Comparison of ENCODE assay signal across 10 cellular contexts in the genomic region with DNA sequence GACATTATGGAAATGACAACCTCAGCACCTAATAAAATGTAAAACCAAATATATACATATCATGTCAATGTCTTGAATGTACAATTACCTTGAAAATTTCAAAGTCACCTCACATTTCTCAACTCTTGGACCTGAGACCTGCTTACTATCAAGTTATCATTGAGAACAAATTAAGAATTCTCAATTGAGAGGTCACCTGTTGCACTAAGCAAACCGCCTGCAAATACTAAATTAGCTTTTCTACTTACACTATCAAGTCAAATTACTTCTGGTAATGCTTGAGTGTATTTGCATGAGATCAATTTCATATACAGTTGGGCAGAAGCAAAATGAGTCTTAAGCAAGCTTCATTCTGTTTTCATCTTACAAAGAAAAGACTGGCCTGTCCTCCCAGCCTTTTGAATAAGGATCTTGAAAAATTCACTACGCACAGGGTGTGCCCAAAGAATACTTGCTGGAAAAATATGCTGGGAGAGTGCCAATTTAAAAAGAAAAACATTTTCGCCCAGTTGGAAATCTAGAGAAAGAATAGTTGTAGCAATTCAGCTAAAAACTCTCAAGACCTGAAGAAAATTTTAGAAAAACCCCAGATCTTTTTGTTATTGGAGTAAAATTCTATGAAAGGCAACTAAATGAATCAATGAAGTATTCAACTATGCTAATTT. TPM values are rescaled to one million over a fixed set of nuclear protein-coding genes. Genes with fewer than 3 reads are reported as not detected.
DNase-seq lines count a peak whose midpoint lies in the region; ATAC-seq and TF ChIP-seq lines count a peak whose summit lies in the region.
"Had no signal": no experiment of that assay in that cellular context is flagged by ENCODE, and none has a peak within 500 bp of the region (broad histone marks: within the 10 kb centered on the region; RNA-seq: fewer than 3 reads in every experiment).

No MANE protein-coding gene starts in this region.

- no peak for TF ChIP-seq RAD21 in IMR-90 (IDR thresholded peaks at IDR 0.05; ENCODE audit: low read length)

- H2BK15ac ChIP-seq in IMR-90 (ENCODE audit: low read depth, low read length): no peak overlapping the region

- CTCF ChIA-PET in AG04449 (lab: Yijun Ruan, JAX): interaction anchor here (0.9 to 1.8 kb wide), 3 partner anchors 12 to 113 kb away, joined by 5 to 8 read pairs (median 8); a partner anchor contains a TSS
- CTCF ChIA-PET in IMR-90 (lab: Yijun Ruan, JAX): interaction anchor here (1.0 kb wide), 1 partner anchor 36 kb away, joined by 4 read pairs; a partner anchor contains a TSS

- H3K9me3 ChIP-seq in IMR-90 (ENCODE audit: control insufficient read depth, insufficient read depth, low read length) (no peaks in the 10 kb centered on the region), MM.1S (replicated peaks; ENCODE audit: insufficient read depth, low read length) (no peaks in the 10 kb centered on the region)
- H3K9me3 ChIP-seq in effector memory CD4-positive, alpha-beta T cell (ENCODE audit: control insufficient read depth, low read length): no peaks in the 10 kb centered on the region

- peaks cover 96% of the 10 kb centered on the region for H3K79me2 ChIP-seq in MM.1S (ENCODE audit: low read length)

- H3K27ac Mint-ChIP-seq in natural killer cell: peak overlapping the region; percentile 53 to 65
- no peak overlapping the region for H3K27ac Mint-ChIP-seq in T-helper 2 cell treated with Interferon-gamma antibody and Interleukin-4, amounts not matched to agents 5 μg/mL and 100 μg/mL, for 36 hours

- no CpG with 5 or more reads among the region's 3 CpGs for WGBS in IMR-90 (ENCODE audit: extremely low coverage in 2 of 2, insufficient read length in 1 of 2), 2 experiments

- no peak overlapping the region for H3K4me2 ChIP-seq in IMR-90 (ENCODE audit: low read depth, low read length)
- no peak overlapping the region for H3K4me2 ChIP-seq in MM.1S (ENCODE audit: low read depth, low read length)

- H3K56ac ChIP-seq in IMR-90 (ENCODE audit: extremely low read depth, insufficient read depth, low read length): no peak overlapping the region

- no peaks in the 10 kb centered on the region for H3K9me2 ChIP-seq in MM.1S (replicated peaks; ENCODE audit: insufficient read depth, low read length)

- peak; percentile 9 for DNase-seq in AG04449 (ENCODE audit: low read depth, low spot score)
- DNase-seq in IMR-90: peak; percentile 23
- DNase-seq in choroid plexus epithelial cell (ENCODE audit: low read depth): peak; percentile 73
- DNase-seq in natural killer cell: no peak
- no peak for DNase-seq in effector memory CD4-positive, alpha-beta T cell
- DNase-seq in T-helper 2 cell treated with Interferon-gamma antibody and Interleukin-4, amounts not matched to agents 5 μg/mL and 100 μg/mL, for 36 hours (ENCODE audit: low spot score): no peak
- no peak for DNase-seq in LoVo (ENCODE audit: low spot score)
- DNase-seq in MM.1S: no peak
- DNase-seq: activated CD4-positive, alpha-beta T cell treated with anti-CD3 and anti-CD28 coated beads for 4 hours; DMS53 had no signal

- H3K4ac ChIP-seq in IMR-90 (ENCODE audit: low read depth, low read length): no peak overlapping the region

- no peak overlapping the region for H2AK5ac ChIP-seq in IMR-90 (ENCODE audit: low read depth, low read length)

- no peak overlapping the region for H4K8ac ChIP-seq in IMR-90 (ENCODE audit: low read depth in 2 of 2, low read length in 2 of 2)

- H2BK20ac ChIP-seq in IMR-90 (ENCODE audit: low read depth, low read length): no peak overlapping the region

- H4K91ac ChIP-seq in IMR-90 (ENCODE audit: insufficient read depth, low read depth, low read length): no peak overlapping the region

- H3K27ac ChIP-seq in IMR-90 (ENCODE audit: insufficient read depth, low read length) (no peak overlapping the region), MM.1S (ENCODE audit: low read length) (no peak overlapping the region)
- no peak overlapping the region for H3K27ac ChIP-seq in effector memory CD4-positive, alpha-beta T cell (ENCODE audit: insufficient read depth, low read length, poor library complexity, severe bottlenecking)

- H2AFZ ChIP-seq in IMR-90 (replicated peaks; ENCODE audit: low read length, poor library complexity) (no peak overlapping the region), MM.1S (ENCODE audit: low read length) (no peak overlapping the region)

- POLR2A ChIA-PET in AG04449 (lab: Yijun Ruan, JAX) (no interaction called here), IMR-90 (lab: Charles Lee; ENCODE audit: unreplicated experiment) (no interaction called here)

- H2BK120ac ChIP-seq in IMR-90 (ENCODE audit: low read depth, low read length): no peak overlapping the region

- H3K27me3 ChIP-seq in IMR-90 (ENCODE audit: control insufficient read depth, insufficient read depth, low read length) (no peaks in the 10 kb centered on the region), MM.1S (replicated peaks; ENCODE audit: insufficient read depth, low read length) (no peaks in the 10 kb centered on the region)
- no peaks in the 10 kb centered on the region for H3K27me3 ChIP-seq in effector memory CD4-positive, alpha-beta T cell (replicated peaks; ENCODE audit: control insufficient read depth, insufficient read depth, low read length, poor library complexity, severe bottlenecking)

- H3K9me1 ChIP-seq in IMR-90 (ENCODE audit: insufficient read depth, low read length): peaks cover 32% of the 10 kb centered on the region

- no peak overlapping the region for H4K5ac ChIP-seq in IMR-90 (ENCODE audit: low read depth, low read length)

- intact Hi-C loops in IMR-90 (cut with micrococcal nuclease) (loop anchor here (10.0 kb wide), 1 partner anchor 57 kb away; no protein-coding TSS in a partner anchor), natural killer cell (cut with micrococcal nuclease) (no loop called here)

- H3K4me1 Mint-ChIP-seq in natural killer cell: peaks cover 76 to 80% of the 10 kb centered on the region in 2 donors
- peaks cover 59% of the 10 kb centered on the region for H3K4me1 Mint-ChIP-seq in T-helper 2 cell treated with Interferon-gamma antibody and Interleukin-4, amounts not matched to agents 5 μg/mL and 100 μg/mL, for 36 hours (ENCODE audit: low read depth)

- H3K36me3 ChIP-seq in IMR-90 (ENCODE audit: control insufficient read depth, insufficient read depth, low read length): no peaks in the 10 kb centered on the region
- no peaks in the 10 kb centered on the region for H3K36me3 ChIP-seq in effector memory CD4-positive, alpha-beta T cell (ENCODE audit: control insufficient read depth, insufficient read depth, low read length)
- no peaks in the 10 kb centered on the region for H3K36me3 ChIP-seq in MM.1S (replicated peaks; ENCODE audit: insufficient read depth, low read length)

- TF ChIP-seq CTCF in AG04449 (IDR thresholded peaks at IDR 0.05; ENCODE audit: insufficient read depth, low read length, missing control alignments) (no peak), IMR-90 (conservative IDR thresholded peaks at IDR 0.05; ENCODE audit: low read depth, low read length) (no peak), choroid plexus epithelial cell (conservative IDR thresholded peaks at IDR 0.05; ENCODE audit: low read depth, low read length) (no peak), natural killer cell (IDR thresholded peaks at IDR 0.05) (no peak), MM.1S (IDR thresholded peaks at IDR 0.05; ENCODE audit: low read length) (no peak)

- H3K4me3 Mint-ChIP-seq in natural killer cell: no peak overlapping the region
- no peak overlapping the region for H3K4me3 Mint-ChIP-seq in T-helper 2 cell treated with Interferon-gamma antibody and Interleukin-4, amounts not matched to agents 5 μg/mL and 100 μg/mL, for 36 hours

- no peak for ATAC-seq in IMR-90 (ENCODE audit: low read depth)
- ATAC-seq in natural killer cell: no peak

- no peak for TF ChIP-seq POLR2A in IMR-90 (IDR thresholded peaks at IDR 0.05; ENCODE audit: low read depth, low read length)

- no peak overlapping the region for H3K14ac ChIP-seq in IMR-90 (replicated peaks; ENCODE audit: low read depth, low read length)

- no peaks in the 10 kb centered on the region for H3K27me3 Mint-ChIP-seq in natural killer cell (ENCODE audit: low read depth in 2 of 2)
- no peaks in the 10 kb centered on the region for H3K27me3 Mint-ChIP-seq in T-helper 2 cell treated with Interferon-gamma antibody and Interleukin-4, amounts not matched to agents 5 μg/mL and 100 μg/mL, for 36 hours (ENCODE audit: low read depth)

- H4K20me1 ChIP-seq in IMR-90 (ENCODE audit: insufficient read depth, low read length) (peaks cover 96% of the 10 kb centered on the region), MM.1S (ENCODE audit: insufficient read depth, low read length) (peaks cover 31% of the 10 kb centered on the region)

- H2AK9ac ChIP-seq in IMR-90 (replicated peaks; ENCODE audit: low read depth, low read length, poor library complexity): no peak overlapping the region

- no TSS peak for BruUV-seq in IMR-90 (replicated peaks; lab: Mats Ljungman, UMichigan)

- no peaks in the 10 kb centered on the region for H3K9me3 Mint-ChIP-seq in natural killer cell
- no peaks in the 10 kb centered on the region for H3K9me3 Mint-ChIP-seq in T-helper 2 cell treated with Interferon-gamma antibody and Interleukin-4, amounts not matched to agents 5 μg/mL and 100 μg/mL, for 36 hours

- H3K36me3 Mint-ChIP-seq in natural killer cell: no peaks in the 10 kb centered on the region
- H3K36me3 Mint-ChIP-seq in T-helper 2 cell treated with Interferon-gamma antibody and Interleukin-4, amounts not matched to agents 5 μg/mL and 100 μg/mL, for 36 hours (ENCODE audit: low read depth): peaks cover 16% of the 10 kb centered on the region

- H2BK5ac ChIP-seq in IMR-90 (ENCODE audit: low read depth, low read length, poor library complexity, severe bottlenecking): no peak overlapping the region

- H3K18ac ChIP-seq in IMR-90 (ENCODE audit: low read depth, low read length): no peak overlapping the region

- dilution Hi-C loops in IMR-90 (cut with HindIII; ENCODE audit: low sequenced_read_pairs, unreplicated experiment): no loop called here

- H3K4me3 ChIP-seq in AG04449 (ENCODE audit: low read depth, low read length) (no peak overlapping the region), IMR-90 (ENCODE audit: insufficient read depth, low read depth, low read length) (no peak overlapping the region), choroid plexus epithelial cell (ENCODE audit: low read depth, low read length) (no peak overlapping the region), MM.1S (ENCODE audit: low read length) (no peak overlapping the region)
- H3K4me3 ChIP-seq in effector memory CD4-positive, alpha-beta T cell (ENCODE audit: insufficient read depth, low read depth, low read length, poor library complexity, severe bottlenecking): no peak overlapping the region

- H3K79me1 ChIP-seq in IMR-90 (ENCODE audit: low read depth in 1 of 2, low read length in 2 of 2): peaks cover 6 to 87% of the 10 kb centered on the region in 2 experiments; a peak in 3 of 4 replicates

- peaks cover 20% of the 10 kb centered on the region for H3F3A ChIP-seq in MM.1S (ENCODE audit: insufficient read depth, low read length)

- H3K23ac ChIP-seq in IMR-90 (ENCODE audit: low read depth, low read length): no peak overlapping the region

- H3K9ac ChIP-seq in IMR-90 (ENCODE audit: low read depth, low read length) (no peak overlapping the region), MM.1S (ENCODE audit: low read length) (no peak overlapping the region)

- H3K4me1 ChIP-seq in IMR-90 (ENCODE audit: control insufficient read depth, insufficient read depth, low read length) (peaks cover 22% of the 10 kb centered on the region), MM.1S (ENCODE audit: low read length) (peaks cover 22% of the 10 kb centered on the region)
- peaks cover 69% of the 10 kb centered on the region for H3K4me1 ChIP-seq in effector memory CD4-positive, alpha-beta T cell (ENCODE audit: control insufficient read depth, insufficient read depth, low read length, poor library complexity, severe bottlenecking)

- in situ Hi-C loops in IMR-90 (cut with MboI; ENCODE audit: low sequenced_read_pairs): no loop called here

RNA-seq across cellular contexts. Expression of a gene that starts 35.7 kb away (rescaled TPM):
- total RNA-seq in IMR-90 (2012; rRNA removed) (48.0 and 49.6 TPM in 2 replicates), natural killer cell (100 to 1,000 TPM; 202 to 240 (median 220) TPM)
- polyA plus RNA-seq in IMR-90 (2012; rRNA removed): 15.6 and 19.1 TPM in 2 replicates
- 9.3 and 9.8 TPM in 2 replicates for polyA plus RNA-seq in IMR-90 (2012; cell fraction: cytosol; rRNA removed)
- polyA plus RNA-seq in IMR-90 (2012; cell fraction: nucleus; rRNA removed; ENCODE audit: low replicate concordance): 29.7 and 54.2 TPM in 2 replicates

Comparison
In these comparisons a context has a peak if more than half of its experiments do, and no peak if none do; other contexts are left out.
1. DNase-seq: peak in AG04449 (single experiment), IMR-90 (single experiment) and choroid plexus epithelial cell (single experiment); none in natural killer cell (single experiment), effector memory CD4-positive, alpha-beta T cell (0 of 3), T-helper 2 cell treated with Interferon-gamma antibody and Interleukin-4, amounts not matched to agents 5 μg/mL and 100 μg/mL, for 36 hours (single experiment), LoVo (single experiment) and MM.1S (single experiment).